3 cellular contexts compared by ENCODE assay signal in the genomic region with DNA sequence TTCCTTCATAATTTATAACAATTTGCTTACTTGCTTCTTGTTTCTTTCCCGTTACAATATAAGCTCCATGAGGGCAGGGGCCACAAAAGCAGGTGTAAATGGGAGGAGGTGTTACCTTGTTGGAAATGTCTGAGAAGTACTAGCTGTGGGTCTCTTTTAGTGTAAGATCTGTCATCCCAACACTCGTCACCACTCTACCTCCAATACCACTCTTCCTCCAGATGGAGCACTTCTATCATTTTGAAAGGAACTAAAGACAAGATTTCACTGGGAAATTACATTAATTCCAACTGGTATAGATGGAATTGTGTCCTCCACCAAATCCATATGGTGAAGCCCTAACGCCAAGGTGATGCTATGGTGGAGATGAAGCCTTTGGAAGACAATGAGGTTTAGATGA.
TF ChIP-seq lines count a peak whose summit lies in the region.

No MANE protein-coding gene starts in this region.

TF ChIP-seq in GM23338, 12 proteins besides CTCF, POLR2A, EP300 and RAD21 (continues in another document):
- TF ChIP-seq POLR2AphosphoS5 (IDR thresholded peaks at IDR 0.05; ENCODE audit: low read depth) (no peak), ZNF114 (CRISPR knock-in tag; IDR thresholded peaks at IDR 0.05) (no peak), EZH2 (IDR thresholded peaks at IDR 0.05; ENCODE audit: low read depth, unreplicated experiment) (no peak), EZH2phosphoT487 (IDR thresholded peaks at IDR 0.05; ENCODE audit: unreplicated experiment) (no peak)
- TF ChIP-seq, protein P1, sequence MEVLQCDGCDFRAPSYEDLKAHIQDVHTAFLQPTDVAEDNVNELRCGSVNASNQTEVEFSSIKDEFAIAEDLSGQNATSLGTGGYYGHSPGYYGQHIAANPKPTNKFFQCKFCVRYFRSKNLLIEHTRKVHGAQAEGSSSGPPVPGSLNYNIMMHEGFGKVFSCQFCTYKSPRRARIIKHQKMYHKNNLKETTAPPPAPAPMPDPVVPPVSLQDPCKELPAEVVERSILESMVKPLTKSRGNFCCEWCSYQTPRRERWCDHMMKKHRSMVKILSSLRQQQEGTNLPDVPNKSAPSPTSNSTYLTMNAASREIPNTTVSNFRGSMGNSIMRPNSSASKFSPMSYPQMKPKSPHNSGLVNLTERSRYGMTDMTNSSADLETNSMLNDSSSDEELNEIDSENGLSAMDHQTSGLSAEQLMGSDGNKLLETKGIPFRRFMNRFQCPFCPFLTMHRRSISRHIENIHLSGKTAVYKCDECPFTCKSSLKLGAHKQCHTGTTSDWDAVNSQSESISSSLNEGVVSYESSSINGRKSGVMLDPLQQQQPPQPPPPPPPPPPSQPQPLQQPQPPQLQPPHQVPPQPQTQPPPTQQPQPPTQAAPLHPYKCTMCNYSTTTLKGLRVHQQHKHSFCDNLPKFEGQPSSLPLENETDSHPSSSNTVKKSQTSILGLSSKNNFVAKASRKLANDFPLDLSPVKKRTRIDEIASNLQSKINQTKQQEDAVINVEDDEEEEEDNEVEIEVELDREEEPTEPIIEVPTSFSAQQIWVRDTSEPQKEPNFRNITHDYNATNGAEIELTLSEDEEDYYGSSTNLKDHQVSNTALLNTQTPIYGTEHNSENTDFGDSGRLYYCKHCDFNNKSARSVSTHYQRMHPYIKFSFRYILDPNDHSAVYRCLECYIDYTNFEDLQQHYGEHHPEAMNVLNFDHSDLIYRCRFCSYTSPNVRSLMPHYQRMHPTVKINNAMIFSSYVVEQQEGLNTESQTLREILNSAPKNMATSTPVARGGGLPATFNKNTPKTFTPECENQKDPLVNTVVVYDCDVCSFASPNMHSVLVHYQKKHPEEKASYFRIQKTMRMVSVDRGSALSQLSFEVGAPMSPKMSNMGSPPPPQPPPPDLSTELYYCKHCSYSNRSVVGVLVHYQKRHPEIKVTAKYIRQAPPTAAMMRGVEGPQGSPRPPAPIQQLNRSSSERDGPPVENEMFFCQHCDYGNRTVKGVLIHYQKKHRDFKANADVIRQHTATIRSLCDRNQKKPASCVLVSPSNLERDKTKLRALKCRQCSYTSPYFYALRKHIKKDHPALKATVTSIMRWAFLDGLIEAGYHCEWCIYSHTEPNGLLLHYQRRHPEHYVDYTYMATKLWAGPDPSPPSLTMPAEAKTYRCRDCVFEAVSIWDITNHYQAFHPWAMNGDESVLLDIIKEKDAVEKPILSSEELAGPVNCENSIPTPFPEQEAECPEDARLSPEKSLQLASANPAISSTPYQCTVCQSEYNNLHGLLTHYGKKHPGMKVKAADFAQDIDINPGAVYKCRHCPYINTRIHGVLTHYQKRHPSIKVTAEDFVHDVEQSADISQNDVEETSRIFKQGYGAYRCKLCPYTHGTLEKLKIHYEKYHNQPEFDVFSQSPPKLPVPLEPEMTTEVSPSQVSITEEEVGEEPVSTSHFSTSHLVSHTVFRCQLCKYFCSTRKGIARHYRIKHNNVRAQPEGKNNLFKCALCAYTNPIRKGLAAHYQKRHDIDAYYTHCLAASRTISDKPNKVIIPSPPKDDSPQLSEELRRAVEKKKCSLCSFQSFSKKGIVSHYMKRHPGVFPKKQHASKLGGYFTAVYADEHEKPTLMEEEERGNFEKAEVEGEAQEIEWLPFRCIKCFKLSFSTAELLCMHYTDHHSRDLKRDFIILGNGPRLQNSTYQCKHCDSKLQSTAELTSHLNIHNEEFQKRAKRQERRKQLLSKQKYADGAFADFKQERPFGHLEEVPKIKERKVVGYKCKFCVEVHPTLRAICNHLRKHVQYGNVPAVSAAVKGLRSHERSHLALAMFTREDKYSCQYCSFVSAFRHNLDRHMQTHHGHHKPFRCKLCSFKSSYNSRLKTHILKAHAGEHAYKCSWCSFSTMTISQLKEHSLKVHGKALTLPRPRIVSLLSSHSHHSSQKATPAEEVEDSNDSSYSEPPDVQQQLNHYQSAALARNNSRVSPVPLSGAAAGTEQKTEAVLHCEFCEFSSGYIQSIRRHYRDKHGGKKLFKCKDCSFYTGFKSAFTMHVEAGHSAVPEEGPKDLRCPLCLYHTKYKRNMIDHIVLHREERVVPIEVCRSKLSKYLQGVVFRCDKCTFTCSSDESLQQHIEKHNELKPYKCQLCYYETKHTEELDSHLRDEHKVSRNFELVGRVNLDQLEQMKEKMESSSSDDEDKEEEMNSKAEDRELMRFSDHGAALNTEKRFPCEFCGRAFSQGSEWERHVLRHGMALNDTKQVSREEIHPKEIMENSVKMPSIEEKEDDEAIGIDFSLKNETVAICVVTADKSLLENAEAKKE (CRISPR knock-in tag; IDR thresholded peaks at IDR 0.05), result no peak

TF ChIP-seq in IMR-90, 13 proteins besides CTCF, POLR2A, EP300 and RAD21:
- TF ChIP-seq RFX5 (IDR thresholded peaks at IDR 0.05; ENCODE audit: low read depth, low read length) (no peak), RCOR1 (IDR thresholded peaks at IDR 0.05; ENCODE audit: insufficient replicate concordance, low read length) (no peak), NFE2L2 (IDR thresholded peaks at IDR 0.05; ENCODE audit: low read depth, low read length) (no peak), FOS (IDR thresholded peaks at IDR 0.05; ENCODE audit: low read depth, low read length) (no peak), CEBPB (IDR thresholded peaks at IDR 0.05; ENCODE audit: low read depth, low read length) (no peak), CHD1 (IDR thresholded peaks at IDR 0.05; ENCODE audit: low read depth, low read length) (no peak), SMC3 (IDR thresholded peaks at IDR 0.05; ENCODE audit: low read depth, low read length) (no peak), MXI1 (IDR thresholded peaks at IDR 0.05; ENCODE audit: borderline replicate concordance, low read depth, low read length) (no peak)
- TF ChIP-seq, protein P2, sequence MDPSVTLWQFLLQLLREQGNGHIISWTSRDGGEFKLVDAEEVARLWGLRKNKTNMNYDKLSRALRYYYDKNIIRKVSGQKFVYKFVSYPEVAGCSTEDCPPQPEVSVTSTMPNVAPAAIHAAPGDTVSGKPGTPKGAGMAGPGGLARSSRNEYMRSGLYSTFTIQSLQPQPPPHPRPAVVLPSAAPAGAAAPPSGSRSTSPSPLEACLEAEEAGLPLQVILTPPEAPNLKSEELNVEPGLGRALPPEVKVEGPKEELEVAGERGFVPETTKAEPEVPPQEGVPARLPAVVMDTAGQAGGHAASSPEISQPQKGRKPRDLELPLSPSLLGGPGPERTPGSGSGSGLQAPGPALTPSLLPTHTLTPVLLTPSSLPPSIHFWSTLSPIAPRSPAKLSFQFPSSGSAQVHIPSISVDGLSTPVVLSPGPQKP (IDR thresholded peaks at IDR 0.05; ENCODE audit: borderline replicate concordance, low read depth, low read length), result no peak
- TF ChIP-seq, protein P3, sequence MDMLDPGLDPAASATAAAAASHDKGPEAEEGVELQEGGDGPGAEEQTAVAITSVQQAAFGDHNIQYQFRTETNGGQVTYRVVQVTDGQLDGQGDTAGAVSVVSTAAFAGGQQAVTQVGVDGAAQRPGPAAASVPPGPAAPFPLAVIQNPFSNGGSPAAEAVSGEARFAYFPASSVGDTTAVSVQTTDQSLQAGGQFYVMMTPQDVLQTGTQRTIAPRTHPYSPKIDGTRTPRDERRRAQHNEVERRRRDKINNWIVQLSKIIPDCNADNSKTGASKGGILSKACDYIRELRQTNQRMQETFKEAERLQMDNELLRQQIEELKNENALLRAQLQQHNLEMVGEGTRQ (IDR thresholded peaks at IDR 0.05; ENCODE audit: low read depth, low read length), result no peak

TF ChIP-seq in K562, 482 proteins besides CTCF, POLR2A, EP300 and RAD21:
- TF ChIP-seq ZNF696 (CRISPR knock-in tag; conservative IDR thresholded peaks at IDR 0.05) (no peak), ZNF24 (IDR thresholded peaks at IDR 0.05) (no peak), YBX1 (IDR thresholded peaks at IDR 0.05) (no peak), BRD4 (IDR thresholded peaks at IDR 0.05) (no peak)
- TF ChIP-seq, protein P4, sequence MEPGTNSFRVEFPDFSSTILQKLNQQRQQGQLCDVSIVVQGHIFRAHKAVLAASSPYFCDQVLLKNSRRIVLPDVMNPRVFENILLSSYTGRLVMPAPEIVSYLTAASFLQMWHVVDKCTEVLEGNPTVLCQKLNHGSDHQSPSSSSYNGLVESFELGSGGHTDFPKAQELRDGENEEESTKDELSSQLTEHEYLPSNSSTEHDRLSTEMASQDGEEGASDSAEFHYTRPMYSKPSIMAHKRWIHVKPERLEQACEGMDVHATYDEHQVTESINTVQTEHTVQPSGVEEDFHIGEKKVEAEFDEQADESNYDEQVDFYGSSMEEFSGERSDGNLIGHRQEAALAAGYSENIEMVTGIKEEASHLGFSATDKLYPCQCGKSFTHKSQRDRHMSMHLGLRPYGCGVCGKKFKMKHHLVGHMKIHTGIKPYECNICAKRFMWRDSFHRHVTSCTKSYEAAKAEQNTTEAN (CRISPR knock-in tag; IDR thresholded peaks at IDR 0.05), result no peak
